ENCODE assay signal across 1 cellular context in genomic region chr2:237733677-237734300, GRCh38.
A peak's percentile ranks its signal among the peaks of the same experiment; 100 is the strongest.
TF ChIP-seq lines count a peak whose summit lies in the region.

No MANE protein-coding gene starts in this region.

TF ChIP-seq in HepG2, 621 proteins besides CTCF, POLR2A, EP300 and RAD21 (continued from another document and continues in another):
- TF ChIP-seq, protein P1, sequence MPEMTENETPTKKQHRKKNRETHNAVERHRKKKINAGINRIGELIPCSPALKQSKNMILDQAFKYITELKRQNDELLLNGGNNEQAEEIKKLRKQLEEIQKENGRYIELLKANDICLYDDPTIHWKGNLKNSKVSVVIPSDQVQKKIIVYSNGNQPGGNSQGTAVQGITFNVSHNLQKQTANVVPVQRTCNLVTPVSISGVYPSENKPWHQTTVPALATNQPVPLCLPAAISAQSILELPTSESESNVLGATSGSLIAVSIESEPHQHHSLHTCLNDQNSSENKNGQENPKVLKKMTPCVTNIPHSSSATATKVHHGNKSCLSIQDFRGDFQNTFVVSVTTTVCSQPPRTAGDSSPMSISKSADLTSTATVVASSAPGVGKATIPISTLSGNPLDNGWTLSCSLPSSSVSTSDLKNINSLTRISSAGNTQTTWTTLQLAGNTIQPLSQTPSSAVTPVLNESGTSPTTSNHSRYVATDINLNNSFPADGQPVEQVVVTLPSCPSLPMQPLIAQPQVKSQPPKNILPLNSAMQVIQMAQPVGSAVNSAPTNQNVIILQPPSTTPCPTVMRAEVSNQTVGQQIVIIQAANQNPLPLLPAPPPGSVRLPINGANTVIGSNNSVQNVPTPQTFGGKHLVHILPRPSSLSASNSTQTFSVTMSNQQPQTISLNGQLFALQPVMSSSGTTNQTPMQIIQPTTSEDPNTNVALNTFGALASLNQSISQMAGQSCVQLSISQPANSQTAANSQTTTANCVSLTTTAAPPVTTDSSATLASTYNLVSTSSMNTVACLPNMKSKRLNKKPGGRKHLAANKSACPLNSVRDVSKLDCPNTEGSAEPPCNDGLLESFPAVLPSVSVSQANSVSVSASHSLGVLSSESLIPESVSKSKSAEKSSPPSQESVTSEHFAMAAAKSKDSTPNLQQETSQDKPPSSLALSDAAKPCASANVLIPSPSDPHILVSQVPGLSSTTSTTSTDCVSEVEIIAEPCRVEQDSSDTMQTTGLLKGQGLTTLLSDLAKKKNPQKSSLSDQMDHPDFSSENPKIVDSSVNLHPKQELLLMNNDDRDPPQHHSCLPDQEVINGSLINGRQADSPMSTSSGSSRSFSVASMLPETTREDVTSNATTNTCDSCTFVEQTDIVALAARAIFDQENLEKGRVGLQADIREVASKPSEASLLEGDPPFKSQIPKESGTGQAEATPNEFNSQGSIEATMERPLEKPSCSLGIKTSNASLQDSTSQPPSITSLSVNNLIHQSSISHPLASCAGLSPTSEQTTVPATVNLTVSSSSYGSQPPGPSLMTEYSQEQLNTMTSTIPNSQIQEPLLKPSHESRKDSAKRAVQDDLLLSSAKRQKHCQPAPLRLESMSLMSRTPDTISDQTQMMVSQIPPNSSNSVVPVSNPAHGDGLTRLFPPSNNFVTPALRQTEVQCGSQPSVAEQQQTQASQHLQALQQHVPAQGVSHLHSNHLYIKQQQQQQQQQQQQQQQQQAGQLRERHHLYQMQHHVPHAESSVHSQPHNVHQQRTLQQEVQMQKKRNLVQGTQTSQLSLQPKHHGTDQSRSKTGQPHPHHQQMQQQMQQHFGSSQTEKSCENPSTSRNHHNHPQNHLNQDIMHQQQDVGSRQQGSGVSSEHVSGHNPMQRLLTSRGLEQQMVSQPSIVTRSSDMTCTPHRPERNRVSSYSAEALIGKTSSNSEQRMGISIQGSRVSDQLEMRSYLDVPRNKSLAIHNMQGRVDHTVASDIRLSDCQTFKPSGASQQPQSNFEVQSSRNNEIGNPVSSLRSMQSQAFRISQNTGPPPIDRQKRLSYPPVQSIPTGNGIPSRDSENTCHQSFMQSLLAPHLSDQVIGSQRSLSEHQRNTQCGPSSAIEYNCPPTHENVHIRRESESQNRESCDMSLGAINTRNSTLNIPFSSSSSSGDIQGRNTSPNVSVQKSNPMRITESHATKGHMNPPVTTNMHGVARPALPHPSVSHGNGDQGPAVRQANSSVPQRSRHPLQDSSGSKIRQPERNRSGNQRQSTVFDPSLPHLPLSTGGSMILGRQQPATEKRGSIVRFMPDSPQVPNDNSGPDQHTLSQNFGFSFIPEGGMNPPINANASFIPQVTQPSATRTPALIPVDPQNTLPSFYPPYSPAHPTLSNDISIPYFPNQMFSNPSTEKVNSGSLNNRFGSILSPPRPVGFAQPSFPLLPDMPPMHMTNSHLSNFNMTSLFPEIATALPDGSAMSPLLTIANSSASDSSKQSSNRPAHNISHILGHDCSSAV (CRISPR knock-in tag; IDR thresholded peaks at IDR 0.05; ENCODE audit: borderline replicate concordance), result no peak
- no peak for TF ChIP-seq ZNF770 (CRISPR knock-in tag; IDR thresholded peaks at IDR 0.05)
- no peak for TF ChIP-seq EZH2 (conservative IDR thresholded peaks at IDR 0.05; ENCODE audit: low read depth, low read length)
- TF ChIP-seq, protein P2, sequence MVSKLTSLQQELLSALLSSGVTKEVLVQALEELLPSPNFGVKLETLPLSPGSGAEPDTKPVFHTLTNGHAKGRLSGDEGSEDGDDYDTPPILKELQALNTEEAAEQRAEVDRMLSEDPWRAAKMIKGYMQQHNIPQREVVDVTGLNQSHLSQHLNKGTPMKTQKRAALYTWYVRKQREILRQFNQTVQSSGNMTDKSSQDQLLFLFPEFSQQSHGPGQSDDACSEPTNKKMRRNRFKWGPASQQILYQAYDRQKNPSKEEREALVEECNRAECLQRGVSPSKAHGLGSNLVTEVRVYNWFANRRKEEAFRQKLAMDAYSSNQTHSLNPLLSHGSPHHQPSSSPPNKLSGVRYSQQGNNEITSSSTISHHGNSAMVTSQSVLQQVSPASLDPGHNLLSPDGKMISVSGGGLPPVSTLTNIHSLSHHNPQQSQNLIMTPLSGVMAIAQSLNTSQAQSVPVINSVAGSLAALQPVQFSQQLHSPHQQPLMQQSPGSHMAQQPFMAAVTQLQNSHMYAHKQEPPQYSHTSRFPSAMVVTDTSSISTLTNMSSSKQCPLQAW (CRISPR knock-in tag; IDR thresholded peaks at IDR 0.05), result peak; percentile 57; the same call in 1 of the 2 replicates
- no peak for TF ChIP-seq RELA (CRISPR knock-in tag; IDR thresholded peaks at IDR 0.05)
- peak; percentile 54 for TF ChIP-seq GABPB1 (CRISPR knock-in tag; IDR thresholded peaks at IDR 0.05)
- TF ChIP-seq, protein P3, sequence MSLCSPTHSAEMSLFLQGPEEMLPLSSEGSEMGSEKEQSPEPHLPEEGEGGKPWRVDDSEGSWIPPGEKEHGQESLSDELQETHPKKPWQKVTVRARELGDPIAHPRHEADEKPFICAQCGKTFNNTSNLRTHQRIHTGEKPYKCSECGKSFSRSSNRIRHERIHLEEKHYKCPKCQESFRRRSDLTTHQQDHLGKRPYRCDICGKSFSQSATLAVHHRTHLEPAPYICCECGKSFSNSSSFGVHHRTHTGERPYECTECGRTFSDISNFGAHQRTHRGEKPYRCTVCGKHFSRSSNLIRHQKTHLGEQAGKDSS (CRISPR knock-in tag; IDR thresholded peaks at IDR 0.05; ENCODE audit: borderline replicate concordance, low read depth), result peak; percentile 59; the same call in 1 of the 2 replicates
- TF ChIP-seq SRF (IDR thresholded peaks at IDR 0.05; ENCODE audit: low read depth, low read length), result no peak
- TF ChIP-seq, protein P4, sequence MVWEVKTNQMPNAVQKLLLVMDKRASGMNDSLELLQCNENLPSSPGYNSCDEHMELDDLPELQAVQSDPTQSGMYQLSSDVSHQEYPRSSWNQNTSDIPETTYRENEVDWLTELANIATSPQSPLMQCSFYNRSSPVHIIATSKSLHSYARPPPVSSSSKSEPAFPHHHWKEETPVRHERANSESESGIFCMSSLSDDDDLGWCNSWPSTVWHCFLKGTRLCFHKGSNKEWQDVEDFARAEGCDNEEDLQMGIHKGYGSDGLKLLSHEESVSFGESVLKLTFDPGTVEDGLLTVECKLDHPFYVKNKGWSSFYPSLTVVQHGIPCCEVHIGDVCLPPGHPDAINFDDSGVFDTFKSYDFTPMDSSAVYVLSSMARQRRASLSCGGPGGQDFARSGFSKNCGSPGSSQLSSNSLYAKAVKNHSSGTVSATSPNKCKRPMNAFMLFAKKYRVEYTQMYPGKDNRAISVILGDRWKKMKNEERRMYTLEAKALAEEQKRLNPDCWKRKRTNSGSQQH (CRISPR knock-in tag; IDR thresholded peaks at IDR 0.05; ENCODE audit: low read depth), result 0 out of 2 replicates have a peak, but pooled peaks have one; percentile 49
- no peak for TF ChIP-seq GZF1 (CRISPR knock-in tag; IDR thresholded peaks at IDR 0.05)
- TF ChIP-seq ZNF431 (CRISPR knock-in tag; IDR thresholded peaks at IDR 0.05; ENCODE audit: borderline replicate concordance, low read depth), result 0 out of 2 replicates have a peak, but pooled peaks have one; percentile 71
- no peak for TF ChIP-seq SRSF4 (IDR thresholded peaks at IDR 0.05; ENCODE audit: low read depth, low read length, poor library complexity, severe bottlenecking)
- TF ChIP-seq ZNF143 (CRISPR knock-in tag; IDR thresholded peaks at IDR 0.05), result no peak
- no peak for TF ChIP-seq HMG20B (CRISPR knock-in tag; conservative IDR thresholded peaks at IDR 0.05)
- TF ChIP-seq ERF (CRISPR knock-in tag; IDR thresholded peaks at IDR 0.05), result 0 out of 2 replicates have a peak, but pooled peaks have one; percentile 43
- no peak for TF ChIP-seq JARID2 (CRISPR knock-in tag; IDR thresholded peaks at IDR 0.05; ENCODE audit: insufficient replicate concordance)
- no peak for TF ChIP-seq ZNF354B (CRISPR knock-in tag; IDR thresholded peaks at IDR 0.05)
- no peak for TF ChIP-seq ARNT (IDR thresholded peaks at IDR 0.05)
- no peak for TF ChIP-seq NFE2L2 (IDR thresholded peaks at IDR 0.05; ENCODE audit: low read length)
- no peak for TF ChIP-seq ZFP41 (CRISPR knock-in tag; IDR thresholded peaks at IDR 0.05; ENCODE audit: borderline replicate concordance)
- peak; percentile 74 for TF ChIP-seq MEF2D (CRISPR knock-in tag; IDR thresholded peaks at IDR 0.05)
- peak; percentile 48; the same call in 1 of the 2 replicates for TF ChIP-seq DMAP1 (CRISPR knock-in tag; IDR thresholded peaks at IDR 0.05)
- TF ChIP-seq JDP2 (CRISPR knock-in tag; IDR thresholded peaks at IDR 0.05; ENCODE audit: borderline replicate concordance), result no peak
- TF ChIP-seq STAT5B (CRISPR knock-in tag; IDR thresholded peaks at IDR 0.05), result no peak
- TF ChIP-seq IKZF1 (IDR thresholded peaks at IDR 0.05), result no peak
- peak; percentile 86 for TF ChIP-seq ZNF331 (CRISPR knock-in tag; IDR thresholded peaks at IDR 0.05)
- peak; percentile 65 for TF ChIP-seq YEATS4 (CRISPR knock-in tag; IDR thresholded peaks at IDR 0.05; ENCODE audit: borderline replicate concordance)
- TF ChIP-seq NR2F1 (CRISPR knock-in tag; IDR thresholded peaks at IDR 0.05), result no peak
- TF ChIP-seq POLR2AphosphoS5 (IDR thresholded peaks at IDR 0.05; ENCODE audit: low read depth, low read length), result no peak; the same call in 1 of the 2 replicates
- no peak for TF ChIP-seq KMT2B (CRISPR knock-in tag; IDR thresholded peaks at IDR 0.05)
- no peak for TF ChIP-seq ZBTB10 (CRISPR knock-in tag; IDR thresholded peaks at IDR 0.05; ENCODE audit: borderline replicate concordance)
- no peak; the same call in 1 of the 2 replicates for TF ChIP-seq ZNF512 (CRISPR knock-in tag; IDR thresholded peaks at IDR 0.05)
- no peak for TF ChIP-seq ZNF577 (CRISPR knock-in tag; IDR thresholded peaks at IDR 0.05; ENCODE audit: borderline replicate concordance, low read depth)
- no peak for TF ChIP-seq CCAR2 (optimal IDR thresholded peaks at IDR 0.05; ENCODE audit: low read depth, low read length)
- peak; percentile 90 for TF ChIP-seq ZNF430 (CRISPR knock-in tag; IDR thresholded peaks at IDR 0.05)
- TF ChIP-seq, protein P5, sequence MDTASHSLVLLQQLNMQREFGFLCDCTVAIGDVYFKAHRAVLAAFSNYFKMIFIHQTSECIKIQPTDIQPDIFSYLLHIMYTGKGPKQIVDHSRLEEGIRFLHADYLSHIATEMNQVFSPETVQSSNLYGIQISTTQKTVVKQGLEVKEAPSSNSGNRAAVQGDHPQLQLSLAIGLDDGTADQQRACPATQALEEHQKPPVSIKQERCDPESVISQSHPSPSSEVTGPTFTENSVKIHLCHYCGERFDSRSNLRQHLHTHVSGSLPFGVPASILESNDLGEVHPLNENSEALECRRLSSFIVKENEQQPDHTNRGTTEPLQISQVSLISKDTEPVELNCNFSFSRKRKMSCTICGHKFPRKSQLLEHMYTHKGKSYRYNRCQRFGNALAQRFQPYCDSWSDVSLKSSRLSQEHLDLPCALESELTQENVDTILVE (CRISPR knock-in tag; IDR thresholded peaks at IDR 0.05), result peak; percentile 64; the same call in 1 of the 2 replicates
- no peak for TF ChIP-seq ZSCAN21 (CRISPR knock-in tag; IDR thresholded peaks at IDR 0.05; ENCODE audit: borderline replicate concordance)
